Comparison of ENCODE assay signal across 1 cellular context in genomic region chr16:57300387-57301125, GRCh38.
TF ChIP-seq lines count a peak whose summit lies in the region.

No MANE protein-coding gene starts in this region.

TF ChIP-seq in K562, 482 proteins besides CTCF, POLR2A, EP300 and RAD21 (continued from another document and continues in another):
- TF ChIP-seq, protein P1, sequence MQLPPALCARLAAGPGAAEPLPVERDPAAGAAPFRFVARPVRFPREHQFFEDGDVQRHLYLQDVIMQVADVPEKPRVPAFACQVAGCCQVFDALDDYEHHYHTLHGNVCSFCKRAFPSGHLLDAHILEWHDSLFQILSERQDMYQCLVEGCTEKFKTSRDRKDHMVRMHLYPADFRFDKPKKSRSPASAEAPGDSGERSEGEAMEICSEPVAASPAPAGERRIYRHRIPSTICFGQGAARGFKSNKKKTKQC (CRISPR knock-in tag; IDR thresholded peaks at IDR 0.05) = peak; percentile 49; the same call in 1 of the 2 replicates
- TF ChIP-seq TCF3 (CRISPR knock-in tag; IDR thresholded peaks at IDR 0.05) (no peak; the same call in 1 of the 2 replicates), TAF9B (IDR thresholded peaks at IDR 0.05; ENCODE audit: partially characterized antibody) (no peak), GTF2A2 (tag; IDR thresholded peaks at IDR 0.05) (no peak), ZFPM2 (CRISPR knock-in tag; IDR thresholded peaks at IDR 0.05) (no peak), PHF8 (IDR thresholded peaks at IDR 0.05; ENCODE audit: borderline replicate concordance, low read length) (no peak), ZNF707 (CRISPR knock-in tag; conservative IDR thresholded peaks at IDR 0.05) (no peak), ZNF212 (CRISPR knock-in tag; IDR thresholded peaks at IDR 0.05) (no peak), MEF2A (IDR thresholded peaks at IDR 0.05; ENCODE audit: control insufficient read depth, low read depth, low read length) (no peak), ARID2 (IDR thresholded peaks at IDR 0.05) (peak; percentile 87; the same call in 1 of the 2 replicates), HDAC2 (IDR thresholded peaks at IDR 0.05) (no peak), ZKSCAN1 (IDR thresholded peaks at IDR 0.05; ENCODE audit: low read depth, low read length) (0 out of 2 replicates have a peak, but pooled peaks have one; percentile 14), MECOM (CRISPR knock-in tag; IDR thresholded peaks at IDR 0.05) (0 out of 2 replicates have a peak, but pooled peaks have one; percentile 25), SIN3B (IDR thresholded peaks at IDR 0.05; ENCODE audit: low read depth) (0 out of 2 replicates have a peak, but pooled peaks have one; percentile 33), E4F1 (CRISPR knock-in tag; IDR thresholded peaks at IDR 0.05; ENCODE audit: borderline replicate concordance) (no peak), TFAM (CRISPR knock-in tag; conservative IDR thresholded peaks at IDR 0.05) (no peak), NR2F6 (CRISPR knock-in tag; IDR thresholded peaks at IDR 0.05) (no peak), ZNF589 (CRISPR knock-in tag; IDR thresholded peaks at IDR 0.05; ENCODE audit: low read depth) (no peak), OTX1 (CRISPR knock-in tag; IDR thresholded peaks at IDR 0.05) (no peak), ZBTB5 (IDR thresholded peaks at IDR 0.05) (peak; percentile 82; the same call in 1 of the 2 replicates), ZNF184 (CRISPR knock-in tag; IDR thresholded peaks at IDR 0.05) (no peak), ZNF239 (CRISPR knock-in tag; IDR thresholded peaks at IDR 0.05) (no peak), ZNF224 (CRISPR knock-in tag; IDR thresholded peaks at IDR 0.05) (peak; percentile 14; the same call in 1 of the 2 replicates), SMC3 (conservative IDR thresholded peaks at IDR 0.05; ENCODE audit: insufficient read depth, low read depth, low read length) (peak; percentile 99), GTF3C2 (IDR thresholded peaks at IDR 0.05; ENCODE audit: borderline replicate concordance, extremely low read depth, insufficient read length) (peak; percentile 91), TRIM24 (IDR thresholded peaks at IDR 0.05) (no peak; a peak in 1 of 4 replicates), ZNF282 (CRISPR knock-in tag; IDR thresholded peaks at IDR 0.05) (no peak), NBN (IDR thresholded peaks at IDR 0.05; ENCODE audit: low read depth) (no peak; the same call in 1 of the 2 replicates), ZNF586 (CRISPR knock-in tag; conservative IDR thresholded peaks at IDR 0.05) (no peak), TGIF2 (CRISPR knock-in tag; IDR thresholded peaks at IDR 0.05) (no peak), ZNF280A (IDR thresholded peaks at IDR 0.05; ENCODE audit: low read depth, partially characterized antibody) (no peak)
- TF ChIP-seq, protein P2, sequence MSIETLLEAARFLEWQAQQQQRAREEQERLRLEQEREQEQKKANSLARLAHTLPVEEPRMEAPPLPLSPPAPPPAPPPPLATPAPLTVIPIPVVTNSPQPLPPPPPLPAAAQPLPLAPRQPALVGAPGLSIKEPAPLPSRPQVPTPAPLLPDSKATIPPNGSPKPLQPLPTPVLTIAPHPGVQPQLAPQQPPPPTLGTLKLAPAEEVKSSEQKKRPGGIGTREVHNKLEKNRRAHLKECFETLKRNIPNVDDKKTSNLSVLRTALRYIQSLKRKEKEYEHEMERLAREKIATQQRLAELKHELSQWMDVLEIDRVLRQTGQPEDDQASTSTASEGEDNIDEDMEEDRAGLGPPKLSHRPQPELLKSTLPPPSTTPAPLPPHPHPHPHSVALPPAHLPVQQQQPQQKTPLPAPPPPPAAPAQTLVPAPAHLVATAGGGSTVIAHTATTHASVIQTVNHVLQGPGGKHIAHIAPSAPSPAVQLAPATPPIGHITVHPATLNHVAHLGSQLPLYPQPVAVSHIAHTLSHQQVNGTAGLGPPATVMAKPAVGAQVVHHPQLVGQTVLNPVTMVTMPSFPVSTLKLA (conservative IDR thresholded peaks at IDR 0.05) = peak; percentile 28 to 61; a peak in 3 of 4 replicates
- TF ChIP-seq, protein P3, sequence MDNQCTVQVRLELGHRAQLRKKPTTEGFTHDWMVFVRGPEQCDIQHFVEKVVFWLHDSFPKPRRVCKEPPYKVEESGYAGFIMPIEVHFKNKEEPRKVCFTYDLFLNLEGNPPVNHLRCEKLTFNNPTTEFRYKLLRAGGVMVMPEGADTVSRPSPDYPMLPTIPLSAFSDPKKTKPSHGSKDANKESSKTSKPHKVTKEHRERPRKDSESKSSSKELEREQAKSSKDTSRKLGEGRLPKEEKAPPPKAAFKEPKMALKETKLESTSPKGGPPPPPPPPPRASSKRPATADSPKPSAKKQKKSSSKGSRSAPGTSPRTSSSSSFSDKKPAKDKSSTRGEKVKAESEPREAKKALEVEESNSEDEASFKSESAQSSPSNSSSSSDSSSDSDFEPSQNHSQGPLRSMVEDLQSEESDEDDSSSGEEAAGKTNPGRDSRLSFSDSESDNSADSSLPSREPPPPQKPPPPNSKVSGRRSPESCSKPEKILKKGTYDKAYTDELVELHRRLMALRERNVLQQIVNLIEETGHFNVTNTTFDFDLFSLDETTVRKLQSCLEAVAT (IDR thresholded peaks at IDR 0.05) = peak; percentile 32 to 70; a peak in 2 of 4 replicates
- TF ChIP-seq, protein P4, sequence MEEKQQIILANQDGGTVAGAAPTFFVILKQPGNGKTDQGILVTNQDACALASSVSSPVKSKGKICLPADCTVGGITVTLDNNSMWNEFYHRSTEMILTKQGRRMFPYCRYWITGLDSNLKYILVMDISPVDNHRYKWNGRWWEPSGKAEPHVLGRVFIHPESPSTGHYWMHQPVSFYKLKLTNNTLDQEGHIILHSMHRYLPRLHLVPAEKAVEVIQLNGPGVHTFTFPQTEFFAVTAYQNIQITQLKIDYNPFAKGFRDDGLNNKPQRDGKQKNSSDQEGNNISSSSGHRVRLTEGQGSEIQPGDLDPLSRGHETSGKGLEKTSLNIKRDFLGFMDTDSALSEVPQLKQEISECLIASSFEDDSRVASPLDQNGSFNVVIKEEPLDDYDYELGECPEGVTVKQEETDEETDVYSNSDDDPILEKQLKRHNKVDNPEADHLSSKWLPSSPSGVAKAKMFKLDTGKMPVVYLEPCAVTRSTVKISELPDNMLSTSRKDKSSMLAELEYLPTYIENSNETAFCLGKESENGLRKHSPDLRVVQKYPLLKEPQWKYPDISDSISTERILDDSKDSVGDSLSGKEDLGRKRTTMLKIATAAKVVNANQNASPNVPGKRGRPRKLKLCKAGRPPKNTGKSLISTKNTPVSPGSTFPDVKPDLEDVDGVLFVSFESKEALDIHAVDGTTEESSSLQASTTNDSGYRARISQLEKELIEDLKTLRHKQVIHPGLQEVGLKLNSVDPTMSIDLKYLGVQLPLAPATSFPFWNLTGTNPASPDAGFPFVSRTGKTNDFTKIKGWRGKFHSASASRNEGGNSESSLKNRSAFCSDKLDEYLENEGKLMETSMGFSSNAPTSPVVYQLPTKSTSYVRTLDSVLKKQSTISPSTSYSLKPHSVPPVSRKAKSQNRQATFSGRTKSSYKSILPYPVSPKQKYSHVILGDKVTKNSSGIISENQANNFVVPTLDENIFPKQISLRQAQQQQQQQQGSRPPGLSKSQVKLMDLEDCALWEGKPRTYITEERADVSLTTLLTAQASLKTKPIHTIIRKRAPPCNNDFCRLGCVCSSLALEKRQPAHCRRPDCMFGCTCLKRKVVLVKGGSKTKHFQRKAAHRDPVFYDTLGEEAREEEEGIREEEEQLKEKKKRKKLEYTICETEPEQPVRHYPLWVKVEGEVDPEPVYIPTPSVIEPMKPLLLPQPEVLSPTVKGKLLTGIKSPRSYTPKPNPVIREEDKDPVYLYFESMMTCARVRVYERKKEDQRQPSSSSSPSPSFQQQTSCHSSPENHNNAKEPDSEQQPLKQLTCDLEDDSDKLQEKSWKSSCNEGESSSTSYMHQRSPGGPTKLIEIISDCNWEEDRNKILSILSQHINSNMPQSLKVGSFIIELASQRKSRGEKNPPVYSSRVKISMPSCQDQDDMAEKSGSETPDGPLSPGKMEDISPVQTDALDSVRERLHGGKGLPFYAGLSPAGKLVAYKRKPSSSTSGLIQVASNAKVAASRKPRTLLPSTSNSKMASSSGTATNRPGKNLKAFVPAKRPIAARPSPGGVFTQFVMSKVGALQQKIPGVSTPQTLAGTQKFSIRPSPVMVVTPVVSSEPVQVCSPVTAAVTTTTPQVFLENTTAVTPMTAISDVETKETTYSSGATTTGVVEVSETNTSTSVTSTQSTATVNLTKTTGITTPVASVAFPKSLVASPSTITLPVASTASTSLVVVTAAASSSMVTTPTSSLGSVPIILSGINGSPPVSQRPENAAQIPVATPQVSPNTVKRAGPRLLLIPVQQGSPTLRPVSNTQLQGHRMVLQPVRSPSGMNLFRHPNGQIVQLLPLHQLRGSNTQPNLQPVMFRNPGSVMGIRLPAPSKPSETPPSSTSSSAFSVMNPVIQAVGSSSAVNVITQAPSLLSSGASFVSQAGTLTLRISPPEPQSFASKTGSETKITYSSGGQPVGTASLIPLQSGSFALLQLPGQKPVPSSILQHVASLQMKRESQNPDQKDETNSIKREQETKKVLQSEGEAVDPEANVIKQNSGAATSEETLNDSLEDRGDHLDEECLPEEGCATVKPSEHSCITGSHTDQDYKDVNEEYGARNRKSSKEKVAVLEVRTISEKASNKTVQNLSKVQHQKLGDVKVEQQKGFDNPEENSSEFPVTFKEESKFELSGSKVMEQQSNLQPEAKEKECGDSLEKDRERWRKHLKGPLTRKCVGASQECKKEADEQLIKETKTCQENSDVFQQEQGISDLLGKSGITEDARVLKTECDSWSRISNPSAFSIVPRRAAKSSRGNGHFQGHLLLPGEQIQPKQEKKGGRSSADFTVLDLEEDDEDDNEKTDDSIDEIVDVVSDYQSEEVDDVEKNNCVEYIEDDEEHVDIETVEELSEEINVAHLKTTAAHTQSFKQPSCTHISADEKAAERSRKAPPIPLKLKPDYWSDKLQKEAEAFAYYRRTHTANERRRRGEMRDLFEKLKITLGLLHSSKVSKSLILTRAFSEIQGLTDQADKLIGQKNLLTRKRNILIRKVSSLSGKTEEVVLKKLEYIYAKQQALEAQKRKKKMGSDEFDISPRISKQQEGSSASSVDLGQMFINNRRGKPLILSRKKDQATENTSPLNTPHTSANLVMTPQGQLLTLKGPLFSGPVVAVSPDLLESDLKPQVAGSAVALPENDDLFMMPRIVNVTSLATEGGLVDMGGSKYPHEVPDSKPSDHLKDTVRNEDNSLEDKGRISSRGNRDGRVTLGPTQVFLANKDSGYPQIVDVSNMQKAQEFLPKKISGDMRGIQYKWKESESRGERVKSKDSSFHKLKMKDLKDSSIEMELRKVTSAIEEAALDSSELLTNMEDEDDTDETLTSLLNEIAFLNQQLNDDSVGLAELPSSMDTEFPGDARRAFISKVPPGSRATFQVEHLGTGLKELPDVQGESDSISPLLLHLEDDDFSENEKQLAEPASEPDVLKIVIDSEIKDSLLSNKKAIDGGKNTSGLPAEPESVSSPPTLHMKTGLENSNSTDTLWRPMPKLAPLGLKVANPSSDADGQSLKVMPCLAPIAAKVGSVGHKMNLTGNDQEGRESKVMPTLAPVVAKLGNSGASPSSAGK (IDR thresholded peaks at IDR 0.05) = no peak; the same call in 1 of the 2 replicates
